ENCODE assay signal across 13 cellular contexts in genomic region chr6:38234934-38235678, GRCh38.
DNase-seq lines count a peak whose midpoint lies in the region; ATAC-seq, FAIRE-seq and TF ChIP-seq lines count a peak whose summit lies in the region.
"Had no signal": no experiment of that assay in that cellular context is flagged by ENCODE, and none has a peak within 500 bp of the region (broad histone marks: within the 10 kb centered on the region; RNA-seq: fewer than 3 reads in every experiment).

No MANE protein-coding gene starts in this region.

- no peaks in the 10 kb centered on the region for H3K27me3 Mint-ChIP-seq in activated T-helper 2 cell treated with anti-CD3 and anti-CD28 coated beads, Interferon-gamma antibody, Interleukin-2, Interleukin-4, amounts not matched to agents 10 μg/mL and 5 μg/mL and 100 μg/mL, durations not matched to agents 14 hours and 24 hours and 36 hours (ENCODE audit: low read depth)
- H3K27me3 Mint-ChIP-seq: activated CD8-positive, alpha-beta T cell treated with anti-CD3 and anti-CD28 coated beads for 36 hours had no signal

- H3K9me3 Mint-ChIP-seq in activated T-helper 2 cell treated with anti-CD3 and anti-CD28 coated beads, Interferon-gamma antibody, Interleukin-2, Interleukin-4, amounts not matched to agents 10 μg/mL and 5 μg/mL and 100 μg/mL, durations not matched to agents 14 hours and 24 hours and 36 hours: no peaks in the 10 kb centered on the region
- H3K9me3 Mint-ChIP-seq: activated CD8-positive, alpha-beta T cell treated with anti-CD3 and anti-CD28 coated beads for 36 hours had no signal

- H3K4me1 Mint-ChIP-seq in activated T-helper 2 cell treated with anti-CD3 and anti-CD28 coated beads, Interferon-gamma antibody, Interleukin-2, Interleukin-4, amounts not matched to agents 10 μg/mL and 5 μg/mL and 100 μg/mL, durations not matched to agents 14 hours and 24 hours and 36 hours (ENCODE audit: low read depth): peaks cover 1% of the 10 kb centered on the region

- DNase-seq in GM12864 (ENCODE audit: low read depth): peak; percentile 73
- DNase-seq in NCI-H2171 treated with DMSO at 0.1 percent for 48 hours (lab: John Stamatoyannopoulos, UW): peak; percentile 95
- DNase-seq in NCI-H226: no peak
- no peak for DNase-seq in activated T-helper 2 cell treated with anti-CD3 and anti-CD28 coated beads, Interferon-gamma antibody, Interleukin-2, Interleukin-4, amounts not matched to agents 10 μg/mL and 5 μg/mL and 100 μg/mL, durations not matched to agents 14 hours and 24 hours and 36 hours (ENCODE audit: low spot score)
- DNase-seq in stimulated activated CD4-positive, alpha-beta T cell treated with anti-CD3 and anti-CD28 coated beads, Interleukin-15, amount 100 ng/mL, for 24 hours: no peak
- no peak for DNase-seq in HTR-8/SVneo (ENCODE audit: insufficient read length, low spot score)
- DNase-seq: activated CD8-positive, alpha-beta T cell treated with anti-CD3 and anti-CD28 coated beads for 36 hours; NCI-H1417 treated with DMSO at 0.1 percent for 48 hours; occipital lobe had no signal

- intact Hi-C loops in activated T-helper 2 cell treated with anti-CD3 and anti-CD28 coated beads, Interferon-gamma antibody, Interleukin-2, Interleukin-4, amounts not matched to agents 10 μg/mL and 5 μg/mL and 100 μg/mL, durations not matched to agents 14 hours and 24 hours and 36 hours (cut with micrococcal nuclease): no loop called here

- FAIRE-seq in HTR-8/SVneo (lab: Jason Lieb, UNC): no peak
- FAIRE-seq: astrocyte, islet of Langerhans had no signal

- H3K4me3 Mint-ChIP-seq in activated T-helper 2 cell treated with anti-CD3 and anti-CD28 coated beads, Interferon-gamma antibody, Interleukin-2, Interleukin-4, amounts not matched to agents 10 μg/mL and 5 μg/mL and 100 μg/mL, durations not matched to agents 14 hours and 24 hours and 36 hours (ENCODE audit: low read depth): no peak overlapping the region
- H3K4me3 Mint-ChIP-seq: activated CD8-positive, alpha-beta T cell treated with anti-CD3 and anti-CD28 coated beads for 36 hours had no signal

- H3K36me3 Mint-ChIP-seq in activated T-helper 2 cell treated with anti-CD3 and anti-CD28 coated beads, Interferon-gamma antibody, Interleukin-2, Interleukin-4, amounts not matched to agents 10 μg/mL and 5 μg/mL and 100 μg/mL, durations not matched to agents 14 hours and 24 hours and 36 hours (ENCODE audit: low read depth): no peaks in the 10 kb centered on the region

- ATAC-seq in GM19397 (IDR thresholded peaks at IDR 0.05; ENCODE audit: unreplicated experiment) (peak; percentile 76), HG02852 (IDR thresholded peaks at IDR 0.05; ENCODE audit: unreplicated experiment) (peak; percentile 80)
- ATAC-seq: activated CD8-positive, alpha-beta T cell treated with anti-CD3 and anti-CD28 coated beads for 36 hours had no signal

- no peak overlapping the region for H3K27ac Mint-ChIP-seq in activated T-helper 2 cell treated with anti-CD3 and anti-CD28 coated beads, Interferon-gamma antibody, Interleukin-2, Interleukin-4, amounts not matched to agents 10 μg/mL and 5 μg/mL and 100 μg/mL, durations not matched to agents 14 hours and 24 hours and 36 hours
- H3K27ac Mint-ChIP-seq: activated CD8-positive, alpha-beta T cell treated with anti-CD3 and anti-CD28 coated beads for 36 hours had no signal

- TF ChIP-seq CTCF in GM12864 (IDR thresholded peaks at IDR 0.05; ENCODE audit: low read depth, low read length, missing control alignments): no peak

- H3K4me3 ChIP-seq in GM12864 (ENCODE audit: low read depth, low read length): no peak overlapping the region

Comparison
In these comparisons a context has a peak if more than half of its experiments do, and no peak if none do; other contexts are left out.
1. DNase-seq: peak in GM12864 (single experiment) and NCI-H2171 treated with DMSO at 0.1 percent for 48 hours (single experiment); none in NCI-H226 (single experiment), activated T-helper 2 cell treated with anti-CD3 and anti-CD28 coated beads, Interferon-gamma antibody, Interleukin-2, Interleukin-4, amounts not matched to agents 10 μg/mL and 5 μg/mL and 100 μg/mL, durations not matched to agents 14 hours and 24 hours and 36 hours (single experiment), stimulated activated CD4-positive, alpha-beta T cell treated with anti-CD3 and anti-CD28 coated beads, Interleukin-15, amount 100 ng/mL, for 24 hours (single experiment) and HTR-8/SVneo (single experiment).